In genomic region chr18:76454429-76454828, GRCh38 we compare ENCODE assay signal across 23 cellular contexts. TPM values are rescaled to one million over a fixed set of nuclear protein-coding genes. Genes with fewer than 3 reads are reported as not detected.
A peak's percentile ranks its signal among the peaks of the same experiment; 100 is the strongest.
DNase-seq lines count a peak whose midpoint lies in the region; ATAC-seq and TF ChIP-seq lines count a peak whose summit lies in the region.
"Had no signal": no experiment of that assay in that cellular context is flagged by ENCODE, and none has a peak within 500 bp of the region (broad histone marks: within the 10 kb centered on the region; RNA-seq: fewer than 3 reads in every experiment).

No MANE protein-coding gene starts in this region.

- H3K9me3 Mint-ChIP-seq in nephron: no peaks in the 10 kb centered on the region
- H3K9me3 Mint-ChIP-seq: effector memory CD8-positive, alpha-beta T cell; natural killer cell had no signal

- H3K4me1 ChIP-seq in cardiac muscle cell (ENCODE audit: low read depth): peaks cover 85% of the 10 kb centered on the region
- H3K4me1 ChIP-seq in aorta (ENCODE audit: control insufficient read depth in 1 of 2, insufficient read depth in 2 of 2, low read length in 2 of 2): no peaks in the 10 kb centered on the region
- peaks cover 5 to 90% (median 43%) of the 10 kb centered on the region in 6 donors for H3K4me1 ChIP-seq in spleen

- no peaks in the 10 kb centered on the region for H3K27me3 Mint-ChIP-seq in nephron (ENCODE audit: low read depth)

- H3K4me3 ChIP-seq in cardiac muscle cell: no peak overlapping the region
- no peak overlapping the region for H3K4me3 ChIP-seq in aorta (ENCODE audit: low read length in 2 of 2)
- H3K4me3 ChIP-seq in spleen: no peak overlapping the region
- H3K4me3 ChIP-seq: MG63, PC-9, thyroid gland had no signal

- TF ChIP-seq CTCF in cardiac muscle cell (IDR thresholded peaks at IDR 0.05; ENCODE audit: low read depth, low read length) (no peak), nephron (IDR thresholded peaks at IDR 0.05; ENCODE audit: unreplicated experiment in 3 of 3) (no peak), spleen (IDR thresholded peaks at IDR 0.05 in 8 of 11, conservative IDR thresholded peaks at IDR 0.05 in 3 of 11) (no peak)

- H3K9me3 ChIP-seq in cardiac muscle cell (ENCODE audit: low read depth) (no peaks in the 10 kb centered on the region), aorta (ENCODE audit: control insufficient read depth, low read length) (no peaks in the 10 kb centered on the region), spleen (no peaks in the 10 kb centered on the region)
- H3K9me3 ChIP-seq: MG63, thyroid gland had no signal

- no peak for ATAC-seq in left cardiac atrium
- no peak for ATAC-seq in aorta (ENCODE audit: low FRiP score)
- no peak for ATAC-seq in GM18870 (IDR thresholded peaks at IDR 0.05; ENCODE audit: unreplicated experiment)
- ATAC-seq: activated CD8-positive, alpha-beta memory T cell treated with anti-CD3 and anti-CD28 coated beads, Interleukin-2, amount 10 ng/mL, durations not matched to agents 7 days and 5 days; effector memory CD8-positive, alpha-beta T cell; natural killer cell had no signal

- 35 to 44% methylated on average over 1 of the region's 1 CpG for WGBS in aorta, 2 donors
- WGBS in spleen, 5 donors: 51 to 74% (median 58%) methylated on average over 1 of the region's 1 CpG

- peaks cover 19% of the 10 kb centered on the region for H3K36me3 Mint-ChIP-seq in nephron (ENCODE audit: low read depth)
- H3K36me3 Mint-ChIP-seq: CD4-positive, alpha-beta memory T cell; natural killer cell had no signal

- H3K27ac ChIP-seq in cardiac muscle cell: peak overlapping the region; percentile 86
- H3K27ac ChIP-seq in aorta (ENCODE audit: low read depth in 1 of 2, low read length in 2 of 2): no peak overlapping the region
- H3K27ac ChIP-seq in spleen: no peak overlapping the region
- H3K27ac ChIP-seq: PC-9, thyroid gland had no signal

- no peak for DNase-seq in cardiac muscle cell (ENCODE audit: low read depth in 1 of 2, low spot score in 1 of 2)
- DNase-seq in left cardiac atrium: no peak
- DNase-seq in amniotic epithelial cell (ENCODE audit: low read depth): peak; percentile 41
- no peak for DNase-seq in aorta
- no peak for DNase-seq in DMS79 treated with DMSO at 0.1 percent for 48 hours (lab: John Stamatoyannopoulos, UW)
- no peak for DNase-seq in spleen
- DNase-seq: activated CD4-positive, alpha-beta T cell treated with anti-CD3 and anti-CD28 coated beads for 1 hour; activated gamma-delta T cell; amniotic stem cell; CD4-positive, alpha-beta memory T cell; cerebellar nuclear complex; effector memory CD8-positive, alpha-beta T cell; hippocampal formation; mammary epithelial cell; MG63; natural killer cell; NCI-H187; NCI-H524 treated with DMSO at 0.1 percent for 48 hours; PC-9; thyroid gland had no signal

- peak overlapping the region in 1 of 3 experiments; percentile 17 for H3K4me3 Mint-ChIP-seq in nephron
- H3K4me3 Mint-ChIP-seq: activated CD8-positive, alpha-beta memory T cell treated with anti-CD3 and anti-CD28 coated beads, Interleukin-2, amount 10 ng/mL, durations not matched to agents 7 days and 5 days; effector memory CD8-positive, alpha-beta T cell; natural killer cell had no signal

- H3K36me3 ChIP-seq in cardiac muscle cell (no peaks in the 10 kb centered on the region), aorta (ENCODE audit: control insufficient read depth in 1 of 2, insufficient read depth in 2 of 2, low read length in 1 of 2) (no peaks in the 10 kb centered on the region), spleen (peaks cover 0 to 15% (median 0%) of the 10 kb centered on the region in 6 donors)
- H3K36me3 ChIP-seq: MG63, thyroid gland had no signal

- H3K27ac Mint-ChIP-seq in nephron: peak overlapping the region; percentile 61 to 96 (median 74)
- H3K27ac Mint-ChIP-seq: activated CD8-positive, alpha-beta memory T cell treated with anti-CD3 and anti-CD28 coated beads, Interleukin-2, amount 10 ng/mL, durations not matched to agents 7 days and 5 days; CD4-positive, alpha-beta memory T cell; effector memory CD8-positive, alpha-beta T cell had no signal

- H3K27me3 ChIP-seq in cardiac muscle cell (no peaks in the 10 kb centered on the region), aorta (ENCODE audit: control insufficient read depth in 1 of 2, insufficient read depth in 2 of 2, low read length in 1 of 2) (no peaks in the 10 kb centered on the region), spleen (replicated peaks in 1 of 7) (peaks cover 0 to 4% (median 0%) of the 10 kb centered on the region in 7 donors)
- H3K27me3 ChIP-seq: MG63, thyroid gland had no signal

- intact Hi-C loops in left cardiac atrium (cut with DNase I): no loop called here
- intact Hi-C loops in aorta (cut with DNase I): no loop called here
- intact Hi-C loops in spleen (cut with DNase I; ENCODE audit: low total_unique reads): no loop called here

- peaks cover 85% of the 10 kb centered on the region for H3K4me1 Mint-ChIP-seq in nephron

- no peak for TF ChIP-seq POLR2A in spleen (IDR thresholded peaks at IDR 0.05)

RNA-seq across cellular contexts. Expression of gene ZNF516, which starts 40.6 kb away (rescaled TPM):
- total RNA-seq in cardiac muscle cell: 44.7 and 78.6 TPM in 2 replicates
- 17.0 and 26.2 TPM in 2 replicates for polyA plus RNA-seq in cardiac muscle cell
- total RNA-seq in left cardiac atrium: 10 to 100 TPM; 14.9 to 15.7 TPM
- total RNA-seq in aorta: 10 to 100 TPM; 26.0 to 55.6 TPM
- polyA plus RNA-seq in aorta: 1 to 10 TPM; 2.0 to 8.1 TPM
- 10 to 100 TPM; 20.8 to 58.4 (median 41.1) TPM for total RNA-seq in spleen
- 1 to 10 TPM; 4.5 to 8.7 (median 4.9) TPM for polyA plus RNA-seq in spleen
